In the genomic region with DNA sequence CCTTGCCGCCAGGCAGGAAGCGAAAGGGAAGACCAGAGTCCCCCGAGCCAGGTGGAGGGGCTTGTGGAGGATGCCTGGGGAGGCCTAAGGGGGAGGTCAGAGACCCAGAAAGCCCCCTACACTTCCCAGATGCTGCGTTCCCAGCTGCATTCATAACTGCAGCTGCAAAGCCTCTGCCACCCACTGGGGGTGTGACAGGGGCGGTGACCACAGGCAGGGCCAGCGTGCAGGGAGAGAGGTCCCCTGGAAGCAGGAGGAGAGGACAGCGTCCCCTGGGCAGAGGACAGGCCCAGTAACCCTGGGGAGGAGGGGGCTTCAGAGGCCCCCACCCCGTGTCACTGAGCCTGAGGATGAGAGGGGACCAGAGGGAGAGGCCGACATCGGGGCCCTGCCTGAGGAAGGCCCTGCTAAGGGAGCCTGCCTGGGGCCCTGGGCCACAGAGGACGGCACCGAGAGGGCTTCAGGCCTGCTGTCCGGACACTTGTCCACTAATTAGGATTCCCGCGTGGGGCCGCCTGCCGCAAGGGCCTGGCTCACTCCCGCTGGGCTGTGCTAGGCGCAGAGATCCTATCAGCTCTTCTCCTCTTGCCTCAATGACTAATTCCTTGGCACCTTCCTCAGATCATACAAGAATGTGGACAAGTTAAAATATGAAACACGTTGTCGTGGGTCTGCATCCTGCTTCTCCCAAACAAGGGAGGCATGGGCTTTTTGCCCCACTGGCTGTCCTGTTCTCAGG, we compare ENCODE assay signal across 14 cellular contexts. TPM values are rescaled to one million over a fixed set of nuclear protein-coding genes. Genes with fewer than 3 reads are reported as not detected.
DNase-seq lines count a peak whose midpoint lies in the region; ATAC-seq and TF ChIP-seq lines count a peak whose summit lies in the region.
"Had no signal": no experiment of that assay in that cellular context is flagged by ENCODE, and none has a peak within 500 bp of the region (broad histone marks: within the 10 kb centered on the region; RNA-seq: fewer than 3 reads in every experiment).

No MANE protein-coding gene starts in this region.

- CTCF ChIA-PET in HEK293 (lab: Yijun Ruan, JAX): interaction anchor here (1.2 to 1.3 kb wide), 2 partner anchors 22 to 212 kb away, joined by 5 to 6 read pairs; no protein-coding TSS in a partner anchor

- H3K27ac ChIP-seq in HEK293 (ENCODE audit: extremely low read depth, low read depth, low read length) (peak overlapping the region; percentile 37; the same call in 1 of the 2 replicates), left lung (no peak overlapping the region)

- H3K9me3 ChIP-seq in HEK293 (ENCODE audit: control insufficient read depth, insufficient read depth, low read depth, low read length) (no peaks in the 10 kb centered on the region), left lung (no peaks in the 10 kb centered on the region)

- in situ Hi-C loops in T47D (cut with HindIII; ENCODE audit: low pct_unique_long_range_greater_than_20kb, low sequenced_read_pairs): no loop called here

- peak; percentile 8 for ATAC-seq in left lung
- ATAC-seq: activated CD4-positive, alpha-beta T cell treated with anti-CD3 and anti-CD28 coated beads for 36 hours; stimulated activated effector memory CD8-positive, alpha-beta T cell treated with anti-CD3 and anti-CD28 coated beads, Interleukin-12 subunit alpha, Interleukin-12 subunit beta, amount 100 ng/mL, for 72 hours had no signal

- peaks cover 0 to 15% of the 10 kb centered on the region in 2 experiments; a peak in 1 of 3 replicates for H3K36me3 ChIP-seq in HEK293 (ENCODE audit: control insufficient read depth in 2 of 2, insufficient read depth in 1 of 2, low read length in 2 of 2)
- no peaks in the 10 kb centered on the region for H3K36me3 ChIP-seq in left lung

- peak; percentile 55 for DNase-seq in AG10803 (ENCODE audit: low read depth)
- peak; percentile 67 to 71 for DNase-seq in T47D (ENCODE audit: low read depth in 1 of 2, low spot score in 1 of 2)
- no peak for DNase-seq in left lung
- no peak for DNase-seq in stimulated activated CD4-positive, alpha-beta T cell treated with anti-CD3 and anti-CD28 coated beads, Interleukin-2, amount 100 ng/mL, for 24 hours
- DNase-seq in stimulated activated naive CD4-positive, alpha-beta T cell treated with Interleukin-2 at 50 U/mL for 16 hours (lab: John Stamatoyannopoulos, UW): no peak
- DNase-seq in SKM-1 treated with dmso at 0.1 percent for 144 hours (lab: John Stamatoyannopoulos, UW; ENCODE audit: unreplicated experiment): no peak
- DNase-seq in amygdala (lab: John Stamatoyannopoulos, UW): no peak
- DNase-seq: activated CD4-positive, alpha-beta T cell treated with anti-CD3 and anti-CD28 coated beads for 36 hours; AML-193; NCI-H2029; posterior cingulate gyrus; stimulated activated CD4-positive, alpha-beta T cell treated with anti-CD3 and anti-CD28 coated beads, Interleukin-2, amount 100 ng/mL, for 48 hours had no signal

- POLR2A ChIA-PET in HEK293 (lab: Yijun Ruan, JAX): no interaction called here

- H3K4me1 ChIP-seq in HEK293 (ENCODE audit: control insufficient read depth, insufficient read depth, low read length) (0 out of 2 replicates have a peak, but pooled peaks cover 2% of the 10 kb centered on the region), left lung (no peaks in the 10 kb centered on the region)

- intact Hi-C loops in left lung (cut with DNase I): no loop called here

- H3K4me3 ChIP-seq in AG10803 (ENCODE audit: low read length): no peak overlapping the region
- H3K4me3 ChIP-seq in HEK293 (ENCODE audit: low read depth, low read length): no peak overlapping the region
- no peak overlapping the region for H3K4me3 ChIP-seq in left lung

- peaks cover 0 to 62% of the 10 kb centered on the region in 2 donors for H3K27me3 ChIP-seq in left lung

- TF ChIP-seq CTCF in AG10803 (conservative IDR thresholded peaks at IDR 0.05; ENCODE audit: low read length) (no peak), HEK293 (tag by site-specific recombination; IDR thresholded peaks at IDR 0.05) (no peak), left lung (IDR thresholded peaks at IDR 0.05) (no peak)

TF ChIP-seq in HEK293, 187 proteins besides CTCF, POLR2A, EP300 and RAD21:
- no peak for TF ChIP-seq SCRT2 (tag by site-specific recombination; IDR thresholded peaks at IDR 0.05)
- no peak for TF ChIP-seq ZNF660 (tag by site-specific recombination; IDR thresholded peaks at IDR 0.05)
- no peak for TF ChIP-seq GLI4 (tag by site-specific recombination; IDR thresholded peaks at IDR 0.05)
- no peak for TF ChIP-seq TCF7L2 (IDR thresholded peaks at IDR 0.05; ENCODE audit: borderline replicate concordance, low read depth, low read length)
- TF ChIP-seq ZNF610 (tag by site-specific recombination; IDR thresholded peaks at IDR 0.05; ENCODE audit: borderline replicate concordance): no peak
- 0 out of 2 replicates have a peak, but pooled peaks have one; percentile 18 for TF ChIP-seq ZBTB48 (tag by site-specific recombination; IDR thresholded peaks at IDR 0.05)

RNA-seq across cellular contexts. Expression of gene CCDC27, which starts 49.1 kb away (rescaled TPM):
- not detected for total RNA-seq in left lung
- total RNA-seq: activated CD4-positive, alpha-beta T cell treated with anti-CD3 and anti-CD28 coated beads for 36 hours had no signal

RNA-seq across cellular contexts. Expression of gene TP73, which starts 50.8 kb away (rescaled TPM):
- total RNA-seq in left lung: 1 to 10 TPM; 1.8 to 2.7 TPM

RNA-seq across cellular contexts. Expression of gene WRAP73, which starts 53.3 kb away (rescaled TPM):
- total RNA-seq in left lung: 10 to 100 TPM; 20.2 to 23.1 TPM

Comparison
In these comparisons a context has a peak if more than half of its experiments do, and no peak if none do; other contexts are left out.
1. DNase-seq: peak in AG10803 (single experiment) and T47D (2 of 2); none in left lung (0 of 2), stimulated activated CD4-positive, alpha-beta T cell treated with anti-CD3 and anti-CD28 coated beads, Interleukin-2, amount 100 ng/mL, for 24 hours (0 of 2), stimulated activated naive CD4-positive, alpha-beta T cell treated with Interleukin-2 at 50 U/mL for 16 hours (single experiment), SKM-1 treated with dmso at 0.1 percent for 144 hours (single experiment) and amygdala (0 of 56).